14 cellular contexts compared by ENCODE assay signal in genomic region chr19:39372941-39373340, GRCh38. TPM values are rescaled to one million over a fixed set of nuclear protein-coding genes. Genes with fewer than 3 reads are reported as not detected.
DNase-seq lines count a peak whose midpoint lies in the region; ATAC-seq and TF ChIP-seq lines count a peak whose summit lies in the region.
"Had no signal": no experiment of that assay in that cellular context is flagged by ENCODE, and none has a peak within 500 bp of the region (broad histone marks: within the 10 kb centered on the region; RNA-seq: fewer than 3 reads in every experiment).

No MANE protein-coding gene starts in this region.

- peak overlapping the region; percentile 56 for H2AFZ ChIP-seq in osteoblast (ENCODE audit: low read length)

- H3K4me1 Mint-ChIP-seq in activated T-cell treated with anti-CD3 and anti-CD28 coated beads, Interleukin-2, amount 50 U/mL, for 24 hours (ENCODE audit: low read depth) = no peaks in the 10 kb centered on the region
- H3K4me1 Mint-ChIP-seq: activated naive CD8-positive, alpha-beta T cell treated with anti-CD3 and anti-CD28 coated beads for 36 hours had no signal

- ATAC-seq in HG03175 (IDR thresholded peaks at IDR 0.05; ENCODE audit: unreplicated experiment) = no peak
- ATAC-seq: PC-3 had no signal

- no peaks in the 10 kb centered on the region for H3K9me3 ChIP-seq in osteoblast (ENCODE audit: low read depth, low read length)
- H3K9me3 ChIP-seq in uterus = no peaks in the 10 kb centered on the region
- H3K9me3 ChIP-seq: A549 had no signal

- no peaks in the 10 kb centered on the region for H4K20me1 ChIP-seq in osteoblast (ENCODE audit: insufficient read depth, low read length)

- peak overlapping the region; percentile 79 for H3K4me2 ChIP-seq in osteoblast (ENCODE audit: insufficient read depth, low read length)
- H3K4me2 ChIP-seq: A549 had no signal

- H3K79me2 ChIP-seq in osteoblast (ENCODE audit: insufficient read depth, low read length) = peaks cover 35% of the 10 kb centered on the region

- TF ChIP-seq CTCF in osteoblast (IDR thresholded peaks at IDR 0.05; ENCODE audit: extremely low read depth, low read depth, low read length) = no peak
- TF ChIP-seq CTCF in uterus (IDR thresholded peaks at IDR 0.05) = no peak

- H3K27ac ChIP-seq in osteoblast (ENCODE audit: low read depth, low read length) = peak overlapping the region; percentile 98
- H3K27ac ChIP-seq in uterus = peak overlapping the region; percentile 90 to 96
- H3K27ac ChIP-seq: A549 had no signal

- peaks cover 87% of the 10 kb centered on the region for H3K36me3 Mint-ChIP-seq in activated T-cell treated with anti-CD3 and anti-CD28 coated beads, Interleukin-2, amount 50 U/mL, for 24 hours (ENCODE audit: low read depth)

- TF ChIP-seq POLR2A in uterus (IDR thresholded peaks at IDR 0.05) = no peak

- intact Hi-C loops in uterus (cut with DNase I; ENCODE audit: low total_unique reads) = no loop called here

- no peaks in the 10 kb centered on the region for H3K27me3 Mint-ChIP-seq in activated T-cell treated with anti-CD3 and anti-CD28 coated beads, Interleukin-2, amount 50 U/mL, for 24 hours
- H3K27me3 Mint-ChIP-seq: activated CD4-positive, alpha-beta T cell treated with anti-CD3 and anti-CD28 coated beads, Interleukin-2, amount 10 ng/mL, durations not matched to agents 24 days and 14 days; activated naive CD8-positive, alpha-beta T cell treated with anti-CD3 and anti-CD28 coated beads for 36 hours; naive B cell had no signal

- H3K4me1 ChIP-seq in osteoblast (ENCODE audit: insufficient read depth, low read length) = peaks cover 20% of the 10 kb centered on the region
- peaks cover 3 to 17% of the 10 kb centered on the region in 2 donors for H3K4me1 ChIP-seq in uterus
- H3K4me1 ChIP-seq: A549 had no signal

- no peaks in the 10 kb centered on the region for H3K9me3 Mint-ChIP-seq in activated T-cell treated with anti-CD3 and anti-CD28 coated beads, Interleukin-2, amount 50 U/mL, for 24 hours
- H3K9me3 Mint-ChIP-seq: activated CD4-positive, alpha-beta T cell treated with anti-CD3 and anti-CD28 coated beads, Interleukin-2, amount 10 ng/mL, durations not matched to agents 24 days and 14 days; activated naive CD8-positive, alpha-beta T cell treated with anti-CD3 and anti-CD28 coated beads for 36 hours; naive B cell had no signal

- H3K27me3 ChIP-seq in osteoblast (ENCODE audit: insufficient read depth, low read length) (no peaks in the 10 kb centered on the region), uterus (no peaks in the 10 kb centered on the region)

- H3K4me3 ChIP-seq in osteoblast (ENCODE audit: insufficient read depth, low read length) (peak overlapping the region; percentile 49), uterus (no peak overlapping the region)
- H3K4me3 ChIP-seq: A549 had no signal

- DNase-seq in activated T-cell treated with anti-CD3 and anti-CD28 coated beads, Interleukin-2, amount 50 U/mL, for 24 hours = no peak
- DNase-seq in activated T-cell treated with anti-CD3 and anti-CD28 coated beads for 4 hours = no peak
- DNase-seq in fibroblast of gingiva (ENCODE audit: low read depth) = peak; percentile 17
- peak; percentile 84 for DNase-seq in osteoblast (ENCODE audit: insufficient read length, low spot score, missing footprints)
- DNase-seq in uterus = no peak
- no peak for DNase-seq in midbrain (lab: John Stamatoyannopoulos, UW)
- no peak for DNase-seq in activated CD4-positive, CD25-positive, alpha-beta regulatory T cell (lab: John Stamatoyannopoulos, UW)
- DNase-seq: activated CD4-positive, alpha-beta T cell treated with anti-CD3 and anti-CD28 coated beads, Interleukin-2, amount 10 ng/mL, durations not matched to agents 24 days and 14 days; activated naive CD8-positive, alpha-beta T cell treated with anti-CD3 and anti-CD28 coated beads for 36 hours; naive B cell; NCI-H2081 treated with DMSO at 0.1 percent for 48 hours; PC-3 had no signal

- H3K4me3 Mint-ChIP-seq in activated T-cell treated with anti-CD3 and anti-CD28 coated beads, Interleukin-2, amount 50 U/mL, for 24 hours = no peak overlapping the region
- H3K4me3 Mint-ChIP-seq: activated CD4-positive, alpha-beta T cell treated with anti-CD3 and anti-CD28 coated beads, Interleukin-2, amount 10 ng/mL, durations not matched to agents 24 days and 14 days; activated naive CD8-positive, alpha-beta T cell treated with anti-CD3 and anti-CD28 coated beads for 36 hours had no signal

- H3K27ac Mint-ChIP-seq in activated T-cell treated with anti-CD3 and anti-CD28 coated beads, Interleukin-2, amount 50 U/mL, for 24 hours = peak overlapping the region; percentile 19
- H3K27ac Mint-ChIP-seq: activated CD4-positive, alpha-beta T cell treated with anti-CD3 and anti-CD28 coated beads, Interleukin-2, amount 10 ng/mL, durations not matched to agents 24 days and 14 days had no signal

- H3K36me3 ChIP-seq in osteoblast (ENCODE audit: insufficient read depth, low read length) (peaks cover 67% of the 10 kb centered on the region), uterus (no peaks in the 10 kb centered on the region)

RNA-seq across cellular contexts. Expression of gene PAF1, which starts 18.0 kb away (rescaled TPM):
- total RNA-seq in osteoblast = 29.3 and 29.8 TPM in 2 replicates
- 10 to 100 TPM; 21.8 to 65.6 (median 33.7) TPM for total RNA-seq in uterus

RNA-seq across cellular contexts. Expression of gene MED29, which starts 18.2 kb away (rescaled TPM):
- total RNA-seq in osteoblast (19.9 and 23.0 TPM in 2 replicates), uterus (100 to 1,000 TPM in 1 of 4 donors, 10 to 100 TPM in 3; 15.6 to 282 (median 40.8) TPM)

RNA-seq across cellular contexts. Expression of gene SAMD4B, which starts 30.7 kb away (rescaled TPM):
- total RNA-seq in osteoblast (85.0 and 85.5 TPM in 2 replicates), uterus (100 to 1,000 TPM in 1 of 4 donors, 10 to 100 TPM in 3; 11.3 to 128 (median 58.6) TPM)

RNA-seq across cellular contexts. Expression of gene ZFP36, which starts 33.7 kb away (rescaled TPM):
- total RNA-seq in osteoblast = 6.2 and 6.5 TPM in 2 replicates
- total RNA-seq in uterus = 100 to 1,000 TPM in 2 of 4 donors, 10 to 100 TPM in 1, 1 to 10 TPM in 1; 5.0 to 276 (median 145) TPM

RNA-seq across cellular contexts. Expression of gene GMFG, which starts 37.1 kb away (rescaled TPM):
- total RNA-seq in osteoblast (0.36 and 2.7 TPM in 2 replicates), uterus (10 to 100 TPM; 10.4 to 43.0 (median 18.9) TPM)

Comparison
In these comparisons a context has a peak if more than half of its experiments do, and no peak if none do; other contexts are left out.
1. DNase-seq: peak in fibroblast of gingiva (single experiment) and osteoblast (single experiment); none in activated T-cell treated with anti-CD3 and anti-CD28 coated beads, Interleukin-2, amount 50 U/mL, for 24 hours (single experiment), activated T-cell treated with anti-CD3 and anti-CD28 coated beads for 4 hours (single experiment), uterus (0 of 2), midbrain (single experiment) and activated CD4-positive, CD25-positive, alpha-beta regulatory T cell (0 of 4).